ENCODE assay signal across 14 cellular contexts in genomic region chr14:82872494-82872893, GRCh38.
DNase-seq lines count a peak whose midpoint lies in the region; TF ChIP-seq lines count a peak whose summit lies in the region.
"Had no signal": no experiment of that assay in that cellular context is flagged by ENCODE, and none has a peak within 500 bp of the region (broad histone marks: within the 10 kb centered on the region; RNA-seq: fewer than 3 reads in every experiment).

No MANE protein-coding gene starts in this region.

- no peaks in the 10 kb centered on the region for H4K20me1 ChIP-seq in OCI-LY7 (ENCODE audit: insufficient read depth, low read length)
- H4K20me1 ChIP-seq in hepatocyte (ENCODE audit: insufficient read depth, poor library complexity, severe bottlenecking): no peaks in the 10 kb centered on the region

- H3K36me3 ChIP-seq in OCI-LY7 (ENCODE audit: insufficient read depth, low read length): no peaks in the 10 kb centered on the region
- H3K36me3 ChIP-seq in hepatocyte (replicated peaks; ENCODE audit: insufficient read depth, low read depth): no peaks in the 10 kb centered on the region
- H3K36me3 ChIP-seq: esophagus muscularis mucosa, thyroid gland had no signal

- H3K4me2 ChIP-seq in OCI-LY7 (ENCODE audit: low read length): no peak overlapping the region
- no peak overlapping the region for H3K4me2 ChIP-seq in hepatocyte

- H3K4me1 Mint-ChIP-seq in immature natural killer cell: no peaks in the 10 kb centered on the region
- H3K4me1 Mint-ChIP-seq: activated naive CD8-positive, alpha-beta T cell treated with anti-CD3 and anti-CD28 coated beads, Interleukin-2, amount 10 ng/mL, durations not matched to agents 7 days and 5 days had no signal

- no TSS peak for BruUV-seq in OCI-LY7 (replicated peaks; lab: Mats Ljungman, UMichigan)

- TF ChIP-seq CTCF in 22Rv1 (IDR thresholded peaks at IDR 0.05): peak; percentile 63
- peak; percentile 36; the same call in 1 of the 2 replicates for TF ChIP-seq CTCF in GM12875 (IDR thresholded peaks at IDR 0.05; ENCODE audit: borderline replicate concordance, insufficient read depth, low read depth, low read length)
- peak; percentile 70 for TF ChIP-seq CTCF in OCI-LY7 (conservative IDR thresholded peaks at IDR 0.05; ENCODE audit: low read length)
- TF ChIP-seq CTCF in hepatocyte (IDR thresholded peaks at IDR 0.05; ENCODE audit: poor library complexity): peak; percentile 15

- H3K4me1 ChIP-seq in OCI-LY7 (ENCODE audit: insufficient read depth, low read length, poor library complexity, severe bottlenecking) (no peaks in the 10 kb centered on the region), hepatocyte (ENCODE audit: insufficient read depth) (no peaks in the 10 kb centered on the region)
- H3K4me1 ChIP-seq: esophagus muscularis mucosa, parathyroid adenoma, thyroid gland had no signal

- peak; percentile 3 for DNase-seq in OCI-LY7 (ENCODE audit: low spot score)
- no peak for DNase-seq in hepatocyte (ENCODE audit: low spot score)
- DNase-seq in immature natural killer cell: no peak
- DNase-seq in activated CD4-positive, alpha-beta T cell treated with anti-CD3 and anti-CD28 coated beads for 4 hours: no peak
- no peak for DNase-seq in NOMO-1 treated with DMSO at 0.1 percent for 48 hours (lab: John Stamatoyannopoulos, UW; ENCODE audit: unreplicated experiment)
- DNase-seq in NCI-H146 (lab: John Stamatoyannopoulos, UW): no peak
- DNase-seq: activated naive CD8-positive, alpha-beta T cell treated with anti-CD3 and anti-CD28 coated beads, Interleukin-2, amount 10 ng/mL, durations not matched to agents 7 days and 5 days; midbrain; NCI-H2107; thyroid gland had no signal

- POLR2A ChIA-PET in OCI-LY7 (lab: Charles Lee): interaction anchor here (0.6 kb wide), 1 partner anchor 1997 kb away, joined by 3 read pairs; no protein-coding TSS in a partner anchor

- intact Hi-C loops in OCI-LY7 (cut with micrococcal nuclease; ENCODE audit: unreplicated experiment): loop anchor here (5.0 kb wide), 1 partner anchor 80 kb away; no protein-coding TSS in a partner anchor

- H3K27me3 Mint-ChIP-seq in immature natural killer cell (ENCODE audit: low read depth in 3 of 3): no peaks in the 10 kb centered on the region
- H3K27me3 Mint-ChIP-seq: activated naive CD8-positive, alpha-beta T cell treated with anti-CD3 and anti-CD28 coated beads, Interleukin-2, amount 10 ng/mL, durations not matched to agents 7 days and 5 days had no signal

- H3K4me3 ChIP-seq in GM12875 (ENCODE audit: low read depth, low read length) (no peak overlapping the region), OCI-LY7 (ENCODE audit: low read depth, low read length, poor library complexity, severe bottlenecking) (no peak overlapping the region), hepatocyte (no peak overlapping the region)
- H3K4me3 ChIP-seq: esophagus muscularis mucosa, thyroid gland had no signal

- CTCF ChIA-PET in OCI-LY7 (lab: Charles Lee; ENCODE audit: unreplicated experiment): no interaction called here

- H3K9me3 Mint-ChIP-seq in immature natural killer cell: peaks cover 5 to 34% (median 13%) of the 10 kb centered on the region in 6 donors

- no peak overlapping the region for H3K27ac ChIP-seq in 22Rv1
- H3K27ac ChIP-seq in OCI-LY7 (ENCODE audit: low read depth, low read length, poor library complexity, severe bottlenecking): no peak overlapping the region
- no peak overlapping the region for H3K27ac ChIP-seq in hepatocyte
- H3K27ac ChIP-seq: esophagus muscularis mucosa, parathyroid adenoma, thyroid gland had no signal

- no peak overlapping the region for H3K4me3 Mint-ChIP-seq in immature natural killer cell
- H3K4me3 Mint-ChIP-seq: activated naive CD8-positive, alpha-beta T cell treated with anti-CD3 and anti-CD28 coated beads, Interleukin-2, amount 10 ng/mL, durations not matched to agents 7 days and 5 days had no signal

- H3K27ac Mint-ChIP-seq in immature natural killer cell: no peak overlapping the region
- H3K27ac Mint-ChIP-seq: activated naive CD8-positive, alpha-beta T cell treated with anti-CD3 and anti-CD28 coated beads, Interleukin-2, amount 10 ng/mL, durations not matched to agents 7 days and 5 days had no signal

- H2AFZ ChIP-seq in OCI-LY7 (ENCODE audit: low read length) (no peak overlapping the region), hepatocyte (no peak overlapping the region)
- H2AFZ ChIP-seq: parathyroid adenoma had no signal

- H3K27me3 ChIP-seq in hepatocyte: no peaks in the 10 kb centered on the region
- H3K27me3 ChIP-seq: esophagus muscularis mucosa, thyroid gland had no signal

- no peaks in the 10 kb centered on the region for H3K9me3 ChIP-seq in OCI-LY7 (ENCODE audit: low read length)
- no peaks in the 10 kb centered on the region for H3K9me3 ChIP-seq in hepatocyte (ENCODE audit: low read depth)
- H3K9me3 ChIP-seq: esophagus muscularis mucosa, thyroid gland had no signal

- no peaks in the 10 kb centered on the region for H3K36me3 Mint-ChIP-seq in immature natural killer cell
- H3K36me3 Mint-ChIP-seq: activated naive CD8-positive, alpha-beta T cell treated with anti-CD3 and anti-CD28 coated beads, Interleukin-2, amount 10 ng/mL, durations not matched to agents 7 days and 5 days had no signal

- WGBS in hepatocyte (ENCODE audit: low lambda C conversion rate, missing lambda C conversion rate): 42% methylated on average over 8 of the region's 8 CpGs

- no peaks in the 10 kb centered on the region for H3K79me2 ChIP-seq in OCI-LY7 (ENCODE audit: insufficient read depth, low read depth, low read length)
- no peaks in the 10 kb centered on the region for H3K79me2 ChIP-seq in hepatocyte
- H3K79me2 ChIP-seq: parathyroid adenoma had no signal

- no peaks in the 10 kb centered on the region for H3K9me2 ChIP-seq in OCI-LY7 (ENCODE audit: insufficient read depth, low read length)
- H3K9me2 ChIP-seq in hepatocyte (replicated peaks; ENCODE audit: insufficient read depth): no peaks in the 10 kb centered on the region

Comparison
In these comparisons a context has a peak if more than half of its experiments do, and no peak if none do; other contexts are left out.
1. CTCF ChIP-seq: peak in every context shown above with its lines; median percentile 70 in OCI-LY7; 63 in 22Rv1; 36 in GM12875; 15 in hepatocyte.